In genomic region chr1:163875214-163875926, GRCh38 we compare ENCODE assay signal across 10 cellular contexts.
DNase-seq lines count a peak whose midpoint lies in the region; ATAC-seq and TF ChIP-seq lines count a peak whose summit lies in the region.
"Had no signal": no experiment of that assay in that cellular context is flagged by ENCODE, and none has a peak within 500 bp of the region (broad histone marks: within the 10 kb centered on the region; RNA-seq: fewer than 3 reads in every experiment).

No MANE protein-coding gene starts in this region.

- H3K9me3 ChIP-seq in left lung (no peaks in the 10 kb centered on the region), vagina (no peaks in the 10 kb centered on the region)

- no peak for TF ChIP-seq POLR2A in vagina (IDR thresholded peaks at IDR 0.05)

- no peaks in the 10 kb centered on the region for H3K36me3 ChIP-seq in brain microvascular endothelial cell (replicated peaks)
- no peaks in the 10 kb centered on the region for H3K36me3 ChIP-seq in left lung
- no peaks in the 10 kb centered on the region for H3K36me3 ChIP-seq in vagina

- no peaks in the 10 kb centered on the region for H3K4me1 ChIP-seq in left lung
- H3K4me1 ChIP-seq in vagina: peaks cover 24% of the 10 kb centered on the region

- TF ChIP-seq CTCF in brain microvascular endothelial cell (IDR thresholded peaks at IDR 0.05; ENCODE audit: low read depth, low read length, missing control alignments): no peak
- TF ChIP-seq CTCF in left lung (IDR thresholded peaks at IDR 0.05): no peak
- no peak for TF ChIP-seq CTCF in vagina (IDR thresholded peaks at IDR 0.05)

- H3K27ac ChIP-seq in brain microvascular endothelial cell (peak overlapping the region; percentile 54), left lung (peak overlapping the region in 1 of 2 donors; percentile 37), vagina (peak overlapping the region; percentile 10)

- no peaks in the 10 kb centered on the region for H3K27me3 ChIP-seq in brain microvascular endothelial cell (replicated peaks)
- no peaks in the 10 kb centered on the region for H3K27me3 ChIP-seq in left lung
- no peaks in the 10 kb centered on the region for H3K27me3 ChIP-seq in vagina

- H3K4me3 ChIP-seq in brain microvascular endothelial cell (ENCODE audit: low read depth, low read length): no peak overlapping the region
- no peak overlapping the region for H3K4me3 ChIP-seq in left lung
- H3K4me3 ChIP-seq in vagina: peak overlapping the region in 1 of 2 donors; percentile 13

- intact Hi-C loops in left lung (cut with DNase I): no loop called here
- intact Hi-C loops in vagina (cut with DNase I): no loop called here

- ATAC-seq in left lung (peak; percentile 24), GM21723 (IDR thresholded peaks at IDR 0.05; ENCODE audit: unreplicated experiment) (no peak)
- ATAC-seq: left colon had no signal

- in situ Hi-C loops in brain microvascular endothelial cell (cut with HindIII; ENCODE audit: low pct_ligation_motif_present, low sequenced_read_pairs): no loop called here

- DNase-seq in NCI-H524 (lab: John Stamatoyannopoulos, UW) (peak; percentile 38 to 63), NCI-H524 treated with DMSO at 0.1 percent for 48 hours (lab: John Stamatoyannopoulos, UW) (no peak), brain microvascular endothelial cell (peak; percentile 32), left lung (no peak), vagina (ENCODE audit: extremely low spot score in 2 of 2) (no peak), NCI-H2029 (lab: John Stamatoyannopoulos, UW) (no peak), iPS-NIHi7 (ENCODE audit: extremely low spot score) (no peak)
- DNase-seq: NCI-H1048 had no signal

Comparison
In these comparisons a context has a peak if more than half of its experiments do, and no peak if none do; other contexts are left out.
1. DNase-seq: peak in NCI-H524 (2 of 2) and brain microvascular endothelial cell (single experiment); none in NCI-H524 treated with DMSO at 0.1 percent for 48 hours (single experiment), left lung (0 of 2), vagina (0 of 2), NCI-H2029 (single experiment) and iPS-NIHi7 (single experiment).